36 cellular contexts compared by ENCODE assay signal in the genomic region with DNA sequence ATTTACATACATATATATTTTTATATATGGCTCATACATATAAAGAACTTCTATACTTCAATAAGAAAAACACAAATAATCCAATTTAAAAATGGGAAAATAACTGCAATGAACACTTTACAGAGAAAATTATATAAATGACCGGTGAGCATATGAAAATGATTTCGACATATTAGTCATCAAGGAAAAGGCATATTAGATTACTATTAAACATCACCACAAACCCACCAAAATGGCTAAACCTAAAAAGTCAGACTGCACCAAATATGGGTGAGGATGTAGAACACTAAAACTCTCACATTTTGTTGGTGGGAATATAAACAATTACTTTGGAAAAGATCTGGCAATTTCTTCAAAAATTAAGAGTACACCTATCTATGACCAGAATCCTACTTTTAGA.
"Had no signal": no experiment of that assay in that cellular context is flagged by ENCODE, and none has a peak within 500 bp of the region (broad histone marks: within the 10 kb centered on the region; RNA-seq: fewer than 3 reads in every experiment).

No MANE protein-coding gene starts in this region.

- H3K9me3 ChIP-seq: adrenal gland, body of pancreas, breast epithelium, Peyer's patch, SJSA1 had no signal

- ATAC-seq: activated CD8-positive, alpha-beta T cell treated with anti-CD3 and anti-CD28 coated beads, Interleukin-2, amount 10 ng/mL, durations not matched to agents 7 days and 5 days; activated naive CD4-positive, alpha-beta T cell treated with anti-CD3 and anti-CD28 coated beads, Interleukin-2, amount 50 U/mL, for 72 hours; activated T-cell treated with anti-CD3 and anti-CD28 coated beads, Interleukin-2, amount 50 U/mL, for 4 hours; body of pancreas; PC-3 had no signal

- H3K4me3 ChIP-seq: adrenal gland, body of pancreas, breast epithelium, Peyer's patch, SJSA1 had no signal

- DNase-seq: activated CD4-positive, alpha-beta T cell treated with anti-CD3 and anti-CD28 coated beads, Interleukin-2, amount 10 ng/mL, durations not matched to agents 24 days and 14 days; activated CD4-positive, alpha-beta T cell treated with anti-CD3 and anti-CD28 coated beads, Interleukin-2, amount 50 U/mL, for 4 hours; activated CD4-positive, CD25-positive, alpha-beta regulatory T cell; activated CD8-positive, alpha-beta memory T cell treated with anti-CD3 and anti-CD28 coated beads, Interleukin-2, amount 50 U/mL, for 4 hours; activated CD8-positive, alpha-beta T cell treated with anti-CD3 and anti-CD28 coated beads, Interleukin-2, amount 10 ng/mL, durations not matched to agents 7 days and 5 days; activated gamma-delta T cell treated with Interleukin-2 at 50 U/mL for 16 hours; activated naive CD4-positive, alpha-beta T cell treated with anti-CD3 and anti-CD28 coated beads for 36 hours; activated T-cell treated with anti-CD3 and anti-CD28 coated beads for 4 hours; activated T-cell treated with anti-CD3 and anti-CD28 coated beads, Interleukin-2, amount 50 U/mL, for 4 hours; adrenal gland; body of pancreas; Kasumi-1; KG1; NCI-H1092 treated with DMSO at 0.1 percent for 48 hours; NCI-H1417; NCI-H146; NCI-H187; NCI-H2029 treated with DMSO at 0.1 percent for 48 hours; NCI-H2107; NCI-H2171; NCI-H510A; NCI-H526; NCI-H748 treated with DMSO at 0.1 percent for 48 hours; NK-92 treated with Interleukin-12 subunit alpha and Interleukin-12 subunit beta, amount 100 ng/mL, for 24 hours; PC-3; Peyer's patch; RPMI8226; SHP77 treated with DMSO at 0.1 percent for 48 hours; SW 1271; T-helper 1 cell; T-helper 2 cell; T-helper 9 cell; WERI-Rb-1 had no signal

- H3K27ac ChIP-seq: adrenal gland, body of pancreas, breast epithelium, Peyer's patch, SJSA1, WERI-Rb-1 had no signal

- H3K36me3 ChIP-seq: adrenal gland, breast epithelium, Peyer's patch, SJSA1, WERI-Rb-1 had no signal

- H3K4me1 ChIP-seq: adrenal gland, breast epithelium, Peyer's patch, SJSA1 had no signal

- H3K27me3 ChIP-seq: adrenal gland, body of pancreas, breast epithelium, Peyer's patch, SJSA1 had no signal
